11 cellular contexts compared by ENCODE assay signal in the genomic region with DNA sequence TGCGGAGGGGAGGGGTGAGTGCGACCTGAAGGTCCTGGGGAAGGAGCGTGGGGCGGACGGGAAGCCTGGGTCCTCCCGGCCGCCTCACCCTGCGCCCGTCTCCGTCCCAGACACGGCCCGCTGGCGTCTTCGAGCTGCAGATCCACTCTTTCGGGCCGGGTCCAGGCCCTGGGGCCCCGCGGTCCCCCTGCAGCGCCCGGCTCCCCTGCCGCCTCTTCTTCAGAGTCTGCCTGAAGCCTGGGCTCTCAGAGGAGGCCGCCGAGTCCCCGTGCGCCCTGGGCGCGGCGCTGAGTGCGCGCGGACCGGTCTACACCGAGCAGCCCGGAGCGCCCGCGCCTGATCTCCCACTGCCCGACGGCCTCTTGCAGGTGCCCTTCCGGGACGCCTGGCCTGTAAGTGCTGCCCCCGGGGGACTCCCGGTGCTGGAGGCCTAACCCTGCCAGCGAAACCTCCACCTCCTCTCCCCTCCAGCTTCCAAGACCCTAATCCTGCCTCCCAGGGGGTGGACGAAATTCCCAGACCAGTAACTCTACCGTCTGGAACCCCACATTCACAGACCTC. TPM values are rescaled to one million over a fixed set of nuclear protein-coding genes. Genes with fewer than 3 reads are reported as not detected.
A peak's percentile ranks its signal among the peaks of the same experiment; 100 is the strongest.
DNase-seq lines count a peak whose midpoint lies in the region; ATAC-seq and TF ChIP-seq lines count a peak whose summit lies in the region.
"Had no signal": no experiment of that assay in that cellular context is flagged by ENCODE, and none has a peak within 500 bp of the region (broad histone marks: within the 10 kb centered on the region; RNA-seq: fewer than 3 reads in every experiment).

No MANE protein-coding gene starts in this region.

- DNase-seq in NCI-H524 (lab: John Stamatoyannopoulos, UW) (peak; percentile 67 to 68), NCI-H524 treated with DMSO at 0.1 percent for 48 hours (lab: John Stamatoyannopoulos, UW) (no peak), NCI-H510A treated with DMSO at 0.1 percent for 48 hours (lab: John Stamatoyannopoulos, UW) (peak; percentile 29), psoas muscle (no peak), NCI-H2029 (lab: John Stamatoyannopoulos, UW) (no peak), adrenal gland (no peak), amniotic stem cell (lab: John Stamatoyannopoulos, UW) (no peak)
- DNase-seq in effector memory CD4-positive, alpha-beta T cell, result no peak
- DNase-seq: stimulated activated CD4-positive, alpha-beta T cell treated with anti-CD3 and anti-CD28 coated beads, Interleukin-4, amount 100 ng/mL, for 4 hours had no signal

- no peaks in the 10 kb centered on the region for H3K9me3 ChIP-seq in effector memory CD4-positive, alpha-beta T cell (ENCODE audit: control insufficient read depth, low read length)
- H3K9me3 ChIP-seq in psoas muscle (no peaks in the 10 kb centered on the region), adrenal gland (replicated peaks in 1 of 3) (no peaks in the 10 kb centered on the region)

- H3K4me3 ChIP-seq in effector memory CD4-positive, alpha-beta T cell (ENCODE audit: insufficient read depth, low read depth, low read length, poor library complexity, severe bottlenecking), result peak overlapping the region; percentile 18
- H3K4me3 ChIP-seq in psoas muscle (peak overlapping the region; percentile 2), adrenal gland (no peak overlapping the region)

- WGBS in psoas muscle, 3 donors, result 1 to 3% (median 1%) methylated on average over 26 to 46 of the region's 46 CpGs
- 1 to 3% (median 2%) methylated on average over 16 to 46 of the region's 46 CpGs for WGBS in adrenal gland, 4 donors

- H3K4me1 ChIP-seq in effector memory CD4-positive, alpha-beta T cell (ENCODE audit: control insufficient read depth, insufficient read depth, low read length, poor library complexity, severe bottlenecking), result peaks cover 21% of the 10 kb centered on the region
- H3K4me1 ChIP-seq in psoas muscle (peaks cover 18% of the 10 kb centered on the region), adrenal gland (replicated peaks in 1 of 2) (peaks cover 0 to 16% of the 10 kb centered on the region in 2 donors)

- TF ChIP-seq CTCF in psoas muscle (IDR thresholded peaks at IDR 0.05) (no peak), adrenal gland (IDR thresholded peaks at IDR 0.05) (no peak)

- peaks cover 37% of the 10 kb centered on the region for H3K27me3 ChIP-seq in effector memory CD4-positive, alpha-beta T cell (replicated peaks; ENCODE audit: control insufficient read depth, insufficient read depth, low read length, poor library complexity, severe bottlenecking)
- H3K27me3 ChIP-seq in psoas muscle (ENCODE audit: insufficient read depth in 3 of 3, low read length in 2 of 3) (peaks cover 0 to 76% (median 32%) of the 10 kb centered on the region in 3 donors), adrenal gland (peaks cover 36% of the 10 kb centered on the region)

- no peaks in the 10 kb centered on the region for H3K36me3 ChIP-seq in effector memory CD4-positive, alpha-beta T cell (ENCODE audit: control insufficient read depth, insufficient read depth, low read length)
- H3K36me3 ChIP-seq in psoas muscle (ENCODE audit: insufficient read depth in 1 of 2, low read depth in 1 of 2) (no peaks in the 10 kb centered on the region), adrenal gland (replicated peaks in 1 of 2) (no peaks in the 10 kb centered on the region)

- ATAC-seq in psoas muscle, result no peak

- no peak overlapping the region for H3K27ac ChIP-seq in effector memory CD4-positive, alpha-beta T cell (ENCODE audit: insufficient read depth, low read length, poor library complexity, severe bottlenecking)
- H3K27ac ChIP-seq in psoas muscle (no peak overlapping the region), adrenal gland (no peak overlapping the region)

- intact Hi-C loops in psoas muscle (cut with DNase I) (loop anchor here in 1 of 2 donors (5.0 kb wide), 1 partner anchor 33 kb away; the partner anchor contains the start of gene EID2B), adrenal gland (cut with DNase I) (no loop called here)

- no peak for TF ChIP-seq POLR2A in adrenal gland (IDR thresholded peaks at IDR 0.05)

RNA-seq across cellular contexts. Expression of gene DLL3, which starts 0.4 kb away (rescaled TPM):
- total RNA-seq in psoas muscle (under 1 TPM in 1 of 4 donors, not detected in 3; 0.14 TPM), adrenal gland (not detected)
- polyA plus RNA-seq in psoas muscle (under 1 TPM in 1 of 3 donors, not detected in 2; 0.03 TPM), adrenal gland (under 1 TPM in 1 of 3 donors, not detected in 2; 0.10 TPM)

RNA-seq across cellular contexts. Expression of gene SELENOV, which starts 15.8 kb away (rescaled TPM):
- total RNA-seq in psoas muscle (not detected), adrenal gland (not detected)
- polyA plus RNA-seq in psoas muscle (not detected), adrenal gland (not detected)
- total RNA-seq: activated T-helper 1 cell treated with anti-CD3 and anti-CD28 coated beads, Interleukin-12 subunit alpha, Interleukin-12 subunit beta, Interleukin-2, Interleukin-4 antibody, amounts not matched to agents 30 ng/mL and 10 ng/mL and 1 ng/mL, durations not matched to agents 14 hours and 24 hours and 36 hours had no signal
- polyA plus RNA-seq: BJ had no signal

RNA-seq across cellular contexts. Expression of gene TIMM50, which starts 18.5 kb away (rescaled TPM):
- total RNA-seq in psoas muscle, result 100 to 1,000 TPM in 1 of 4 donors, 10 to 100 TPM in 3; 70.5 to 105 (median 75.7) TPM
- 100 to 1,000 TPM in 1 of 3 donors, 10 to 100 TPM in 2; 86.1 to 189 (median 95.0) TPM for polyA plus RNA-seq in psoas muscle
- 10 to 100 TPM; 52.8 to 93.4 (median 64.9) TPM for total RNA-seq in adrenal gland
- 100 to 1,000 TPM in 2 of 3 donors, 10 to 100 TPM in 1; 77.7 to 147 (median 118) TPM for polyA plus RNA-seq in adrenal gland

RNA-seq across cellular contexts. Expression of gene EID2B, which starts 33.5 kb away (rescaled TPM):
- 1 to 10 TPM in 3 of 4 donors, under 1 TPM in 1; 0.71 to 1.9 (median 1.7) TPM for total RNA-seq in psoas muscle
- 1 to 10 TPM in 2 of 3 donors, under 1 TPM in 1; 0.83 to 9.0 (median 1.9) TPM for polyA plus RNA-seq in psoas muscle
- 1 to 10 TPM; 1.6 to 6.7 (median 3.8) TPM for total RNA-seq in adrenal gland
- polyA plus RNA-seq in adrenal gland, result 1 to 10 TPM; 2.7 to 4.3 (median 3.8) TPM

RNA-seq across cellular contexts. Expression of gene EID2, which starts 40.8 kb away (rescaled TPM):
- total RNA-seq in psoas muscle (10 to 100 TPM in 3 of 4 donors, 1 to 10 TPM in 1; 7.6 to 13.2 (median 10.8) TPM), adrenal gland (10 to 100 TPM; 13.9 to 32.9 (median 25.9) TPM)
- polyA plus RNA-seq in psoas muscle (10 to 100 TPM in 1 of 3 donors, 1 to 10 TPM in 2; 7.7 to 15.7 (median 9.3) TPM), adrenal gland (10 to 100 TPM; 19.2 to 31.7 (median 27.8) TPM)

Comparison
In these comparisons a context has a peak if more than half of its experiments do, and no peak if none do; other contexts are left out.
1. DNase-seq: peak in NCI-H524 (2 of 2) and NCI-H510A treated with DMSO at 0.1 percent for 48 hours (single experiment); none in NCI-H524 treated with DMSO at 0.1 percent for 48 hours (single experiment), effector memory CD4-positive, alpha-beta T cell (0 of 3), psoas muscle (0 of 2), NCI-H2029 (single experiment), adrenal gland (0 of 7) and amniotic stem cell (single experiment).
2. H3K4me3 ChIP-seq: peak in effector memory CD4-positive, alpha-beta T cell (single experiment) and psoas muscle (single experiment); none in adrenal gland (0 of 4).